In the genomic region with DNA sequence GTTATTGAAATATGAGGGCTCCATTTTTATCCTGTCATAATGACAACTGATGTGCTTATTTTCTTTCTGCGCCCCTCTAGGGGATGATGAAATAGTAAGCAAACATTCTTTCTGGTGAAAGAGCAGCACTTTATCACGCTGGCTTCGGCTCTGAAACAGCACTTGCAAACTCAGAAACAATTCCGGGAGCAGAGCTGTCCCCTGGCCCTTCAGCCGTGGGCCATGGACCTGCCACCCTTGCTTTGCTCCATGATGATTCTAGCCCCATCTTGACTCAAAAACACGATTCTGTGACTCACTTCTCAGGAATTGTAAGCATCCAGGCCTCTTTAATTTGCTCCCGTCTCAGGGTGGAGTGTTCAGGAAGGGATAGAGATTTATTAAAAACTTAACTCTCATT, we compare ENCODE assay signal across 25 cellular contexts.
DNase-seq lines count a peak whose midpoint lies in the region; ATAC-seq, FAIRE-seq and TF ChIP-seq lines count a peak whose summit lies in the region.
"Had no signal": no experiment of that assay in that cellular context is flagged by ENCODE, and none has a peak within 500 bp of the region (broad histone marks: within the 10 kb centered on the region; RNA-seq: fewer than 3 reads in every experiment).

No MANE protein-coding gene starts in this region.

- H3K4me3 ChIP-seq in left ventricle myocardium inferior (no peak overlapping the region), astrocyte (ENCODE audit: insufficient read depth, low read depth, low read length) (no peak overlapping the region), mucosa of descending colon (no peak overlapping the region), OCI-LY7 (ENCODE audit: low read depth, low read length, poor library complexity, severe bottlenecking) (no peak overlapping the region), colonic mucosa (no peak overlapping the region)
- H3K4me3 ChIP-seq: hepatocyte, SJCRH30, tibial nerve had no signal

- peak overlapping the region; percentile 88 for H3K27ac Mint-ChIP-seq in astrocyte (ENCODE audit: unreplicated experiment)
- H3K27ac Mint-ChIP-seq: activated CD4-positive, alpha-beta memory T cell treated with anti-CD3 and anti-CD28 coated beads, Interleukin-2, amount 10 ng/mL, durations not matched to agents 7 days and 5 days; activated naive CD8-positive, alpha-beta T cell treated with anti-CD3 and anti-CD28 coated beads, Interleukin-2, amount 10 ng/mL, durations not matched to agents 7 days and 5 days had no signal

- no peak for DNase-seq in left ventricle myocardium inferior
- DNase-seq in cardiac septum (ENCODE audit: low spot score), result no peak
- peak; percentile 26 for DNase-seq in astrocyte (ENCODE audit: low read depth)
- DNase-seq in left kidney (ENCODE audit: low read depth, low spot score), result peak; percentile 19
- DNase-seq in mucosa of descending colon, result no peak
- DNase-seq in NCI-H345 (lab: John Stamatoyannopoulos, UW), result no peak
- DNase-seq in OCI-LY7 (ENCODE audit: low spot score), result no peak
- no peak for DNase-seq in colonic mucosa
- DNase-seq: activated CD4-positive, alpha-beta memory T cell treated with anti-CD3 and anti-CD28 coated beads, Interleukin-2, amount 10 ng/mL, durations not matched to agents 7 days and 5 days; activated naive CD8-positive, alpha-beta T cell treated with anti-CD3 and anti-CD28 coated beads, Interleukin-2, amount 10 ng/mL, durations not matched to agents 7 days and 5 days; BE2C; foreskin melanocyte; GF-D8; HCEC 1CT; NCI-H1092; NCI-H226; NCI-H82; posterior cingulate gyrus; SJCRH30; T-helper 1 cell had no signal

- H3K9me3 ChIP-seq in left ventricle myocardium inferior (replicated peaks), result peaks cover 11% of the 10 kb centered on the region
- no peaks in the 10 kb centered on the region for H3K9me3 ChIP-seq in astrocyte (ENCODE audit: insufficient read depth, low read depth, low read length)
- peaks cover 23% of the 10 kb centered on the region for H3K9me3 ChIP-seq in mucosa of descending colon
- no peaks in the 10 kb centered on the region for H3K9me3 ChIP-seq in OCI-LY7 (ENCODE audit: low read length)
- H3K9me3 ChIP-seq in colonic mucosa, result no peaks in the 10 kb centered on the region
- H3K9me3 ChIP-seq: SJCRH30 had no signal

- peak overlapping the region; percentile 56 for H3K27ac ChIP-seq in left ventricle myocardium inferior (replicated peaks)
- H3K27ac ChIP-seq in astrocyte (ENCODE audit: low read depth, low read length), result no peak overlapping the region
- no peak overlapping the region for H3K27ac ChIP-seq in OCI-LY7 (ENCODE audit: low read depth, low read length, poor library complexity, severe bottlenecking)
- H3K27ac ChIP-seq in colonic mucosa, result no peak overlapping the region
- H3K27ac ChIP-seq: hepatocyte, SJCRH30 had no signal

- intact Hi-C loops in left ventricle myocardium inferior (cut with micrococcal nuclease), result no loop called here
- intact Hi-C loops in cardiac septum (cut with DNase I), result no loop called here
- intact Hi-C loops in mucosa of descending colon (cut with DNase I, micrococcal nuclease), result no loop called here
- intact Hi-C loops in OCI-LY7 (cut with micrococcal nuclease; ENCODE audit: unreplicated experiment), result no loop called here
- intact Hi-C loops in colonic mucosa (cut with DNase I), result no loop called here

- H3K79me2 ChIP-seq in astrocyte (ENCODE audit: insufficient read depth, low read length), result no peaks in the 10 kb centered on the region
- H3K79me2 ChIP-seq in OCI-LY7 (ENCODE audit: insufficient read depth, low read depth, low read length), result no peaks in the 10 kb centered on the region
- H3K79me2 ChIP-seq: hepatocyte had no signal

- CTCF ChIA-PET in OCI-LY7 (lab: Charles Lee; ENCODE audit: unreplicated experiment), result no interaction called here

- H3K27me3 ChIP-seq in left ventricle myocardium inferior (ENCODE audit: low read depth), result no peaks in the 10 kb centered on the region
- H3K27me3 ChIP-seq in astrocyte (ENCODE audit: insufficient read depth, low read length), result no peaks in the 10 kb centered on the region
- no peaks in the 10 kb centered on the region for H3K27me3 ChIP-seq in colonic mucosa
- H3K27me3 ChIP-seq: BE2C, hepatocyte, SJCRH30, tibial nerve had no signal

- POLR2A ChIA-PET in OCI-LY7 (lab: Charles Lee), result no interaction called here

- no peak overlapping the region for H3K4me3 Mint-ChIP-seq in astrocyte (ENCODE audit: unreplicated experiment)
- H3K4me3 Mint-ChIP-seq: activated CD4-positive, alpha-beta memory T cell treated with anti-CD3 and anti-CD28 coated beads, Interleukin-2, amount 10 ng/mL, durations not matched to agents 7 days and 5 days; activated naive CD8-positive, alpha-beta T cell treated with anti-CD3 and anti-CD28 coated beads, Interleukin-2, amount 10 ng/mL, durations not matched to agents 7 days and 5 days; natural killer cell treated with Interleukin-12 subunit alpha and Interleukin-12 subunit beta and Interleukin-15 and Interleukin-18, amount 100 ng/mL, for 72 hours had no signal

- H3K9me2 ChIP-seq in OCI-LY7 (ENCODE audit: insufficient read depth, low read length), result no peaks in the 10 kb centered on the region

- FAIRE-seq in astrocyte (lab: Jason Lieb, UNC), result no peak

- TF ChIP-seq CTCF in left ventricle myocardium inferior (IDR thresholded peaks at IDR 0.05; ENCODE audit: borderline replicate concordance), result no peak
- no peak for TF ChIP-seq CTCF in astrocyte (IDR thresholded peaks at IDR 0.05; ENCODE audit: insufficient read depth, low read depth, low read length)
- no peak for TF ChIP-seq CTCF in mucosa of descending colon (IDR thresholded peaks at IDR 0.05)
- no peak for TF ChIP-seq CTCF in OCI-LY7 (conservative IDR thresholded peaks at IDR 0.05; ENCODE audit: low read length)
- TF ChIP-seq CTCF in colonic mucosa (IDR thresholded peaks at IDR 0.05), result no peak

- H2AFZ ChIP-seq in astrocyte (ENCODE audit: low read depth, low read length), result no peak overlapping the region
- no peak overlapping the region for H2AFZ ChIP-seq in OCI-LY7 (ENCODE audit: low read length)
- H2AFZ ChIP-seq: hepatocyte had no signal

- H3K4me1 ChIP-seq in left ventricle myocardium inferior, result peaks cover 11% of the 10 kb centered on the region
- H3K4me1 ChIP-seq in astrocyte (ENCODE audit: insufficient read depth, low read length), result no peaks in the 10 kb centered on the region
- H3K4me1 ChIP-seq in mucosa of descending colon (ENCODE audit: low read depth), result no peaks in the 10 kb centered on the region
- no peaks in the 10 kb centered on the region for H3K4me1 ChIP-seq in OCI-LY7 (ENCODE audit: insufficient read depth, low read length, poor library complexity, severe bottlenecking)
- no peaks in the 10 kb centered on the region for H3K4me1 ChIP-seq in colonic mucosa
- H3K4me1 ChIP-seq: BE2C, SJCRH30 had no signal

- H3K27me3 Mint-ChIP-seq in astrocyte (ENCODE audit: low read depth, unreplicated experiment), result no peaks in the 10 kb centered on the region
- H3K27me3 Mint-ChIP-seq: activated CD4-positive, alpha-beta memory T cell treated with anti-CD3 and anti-CD28 coated beads, Interleukin-2, amount 10 ng/mL, durations not matched to agents 7 days and 5 days; activated naive CD8-positive, alpha-beta T cell treated with anti-CD3 and anti-CD28 coated beads, Interleukin-2, amount 10 ng/mL, durations not matched to agents 7 days and 5 days had no signal

- no peaks in the 10 kb centered on the region for H4K20me1 ChIP-seq in astrocyte (ENCODE audit: insufficient read depth, low read length)
- H4K20me1 ChIP-seq in OCI-LY7 (ENCODE audit: insufficient read depth, low read length), result no peaks in the 10 kb centered on the region

- H3K4me2 ChIP-seq in astrocyte (ENCODE audit: low read length), result no peak overlapping the region
- no peak overlapping the region for H3K4me2 ChIP-seq in OCI-LY7 (ENCODE audit: low read length)
- H3K4me2 ChIP-seq: hepatocyte had no signal

- no peaks in the 10 kb centered on the region for H3K36me3 Mint-ChIP-seq in astrocyte (ENCODE audit: low read depth, unreplicated experiment)
- H3K36me3 Mint-ChIP-seq: activated naive CD8-positive, alpha-beta T cell treated with anti-CD3 and anti-CD28 coated beads, Interleukin-2, amount 10 ng/mL, durations not matched to agents 7 days and 5 days had no signal

- peaks cover 12% of the 10 kb centered on the region for H3K9me3 Mint-ChIP-seq in astrocyte (ENCODE audit: unreplicated experiment)
- H3K9me3 Mint-ChIP-seq: activated CD4-positive, alpha-beta memory T cell treated with anti-CD3 and anti-CD28 coated beads, Interleukin-2, amount 10 ng/mL, durations not matched to agents 7 days and 5 days had no signal

- no peaks in the 10 kb centered on the region for H3K36me3 ChIP-seq in left ventricle myocardium inferior
- H3K36me3 ChIP-seq in astrocyte (ENCODE audit: insufficient read depth, low read length), result no peaks in the 10 kb centered on the region
- H3K36me3 ChIP-seq in mucosa of descending colon (ENCODE audit: low read depth), result no peaks in the 10 kb centered on the region
- no peaks in the 10 kb centered on the region for H3K36me3 ChIP-seq in OCI-LY7 (ENCODE audit: insufficient read depth, low read length)
- H3K36me3 ChIP-seq in colonic mucosa, result no peaks in the 10 kb centered on the region
- H3K36me3 ChIP-seq: BE2C, SJCRH30, tibial nerve had no signal

- ATAC-seq in mucosa of descending colon, result no peak
- ATAC-seq: activated CD4-positive, CD25-positive, alpha-beta regulatory T cell treated with anti-CD3 and anti-CD28 coated beads, Interleukin-2, amount 50 U/mL, for 24 hours; left lobe of liver; natural killer cell treated with Interleukin-12 subunit alpha and Interleukin-12 subunit beta and Interleukin-15 and Interleukin-18, amount 100 ng/mL, for 72 hours had no signal

- H3K9ac ChIP-seq in astrocyte (ENCODE audit: low read length) (no peak overlapping the region), colonic mucosa (ENCODE audit: low read depth in 2 of 2, low read length in 2 of 2) (no peak overlapping the region)

- peaks cover 13% of the 10 kb centered on the region for H3K4me1 Mint-ChIP-seq in astrocyte (ENCODE audit: low read depth, unreplicated experiment)
- H3K4me1 Mint-ChIP-seq: activated CD4-positive, alpha-beta memory T cell treated with anti-CD3 and anti-CD28 coated beads, Interleukin-2, amount 10 ng/mL, durations not matched to agents 7 days and 5 days; activated naive CD8-positive, alpha-beta T cell treated with anti-CD3 and anti-CD28 coated beads, Interleukin-2, amount 10 ng/mL, durations not matched to agents 7 days and 5 days had no signal

- no TSS peak for BruUV-seq in OCI-LY7 (replicated peaks; lab: Mats Ljungman, UMichigan)

Comparison
In these comparisons a context has a peak if more than half of its experiments do, and no peak if none do; other contexts are left out.
1. DNase-seq: peak in astrocyte (single experiment) and left kidney (single experiment); none in left ventricle myocardium inferior (single experiment), cardiac septum (single experiment), mucosa of descending colon (0 of 3), NCI-H345 (single experiment), OCI-LY7 (single experiment) and colonic mucosa (single experiment).